In the genomic region with DNA sequence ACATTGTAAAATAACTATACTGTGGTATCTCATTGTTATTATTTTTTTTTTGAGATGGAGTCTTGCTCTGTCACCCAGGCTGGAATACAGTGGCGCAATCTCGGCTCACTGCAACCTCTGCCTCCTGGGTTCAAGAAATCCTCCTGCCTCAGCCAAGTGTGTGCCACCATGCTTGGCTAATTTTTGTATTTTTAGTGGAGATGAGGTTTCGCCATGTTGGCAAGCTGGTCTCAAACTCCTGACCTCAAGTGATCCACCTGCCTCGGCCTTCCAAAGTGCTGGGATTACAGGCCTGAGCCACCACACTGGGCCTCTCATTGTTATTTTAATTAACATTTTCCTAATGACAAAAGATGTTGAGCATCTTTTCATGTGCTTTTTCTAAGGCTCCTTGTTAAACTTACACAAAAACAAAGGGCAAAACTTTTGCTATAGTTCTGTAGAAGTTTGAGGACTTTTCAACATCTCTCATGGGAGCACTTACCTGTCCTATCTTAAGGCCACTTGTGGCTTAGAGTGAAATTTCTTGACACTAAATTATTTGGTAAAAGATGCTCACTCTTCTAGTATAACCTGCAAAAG, we compare ENCODE assay signal across 4 cellular contexts. TPM values are rescaled to one million over a fixed set of nuclear protein-coding genes. Genes with fewer than 3 reads are reported as not detected.
"Had no signal": no experiment of that assay in that cellular context is flagged by ENCODE, and none has a peak within 500 bp of the region (broad histone marks: within the 10 kb centered on the region; RNA-seq: fewer than 3 reads in every experiment).

No MANE protein-coding gene starts in this region.

RNA-seq across cellular contexts. Expression of gene DLGAP1, which starts 39.7 kb away (rescaled TPM):
- total RNA-seq: M059J, PC-9, Right ventricle myocardium inferior, RPMI7951 had no signal
